22 cellular contexts compared by ENCODE assay signal in the genomic region with DNA sequence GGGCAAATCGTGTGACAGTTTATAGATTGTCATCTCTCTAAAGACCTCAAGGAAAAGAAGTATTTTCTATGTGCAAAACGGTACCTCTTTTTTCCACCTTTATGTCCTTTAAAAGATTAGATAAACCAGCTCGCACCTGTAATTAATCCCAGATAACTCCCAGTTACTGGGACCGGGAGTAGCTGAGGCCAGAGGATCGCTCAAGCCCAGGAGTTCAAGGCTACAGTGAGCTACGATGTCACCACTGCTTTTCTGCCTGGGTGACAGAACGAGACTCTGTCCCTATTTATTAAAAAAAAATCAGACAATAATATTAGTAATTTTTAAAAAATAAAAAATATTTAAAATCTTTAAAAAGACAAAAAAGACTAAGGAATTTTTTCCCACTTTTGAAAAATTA.
A peak's percentile ranks its signal among the peaks of the same experiment; 100 is the strongest.
DNase-seq lines count a peak whose midpoint lies in the region; ATAC-seq and TF ChIP-seq lines count a peak whose summit lies in the region.
"Had no signal": no experiment of that assay in that cellular context is flagged by ENCODE, and none has a peak within 500 bp of the region (broad histone marks: within the 10 kb centered on the region; RNA-seq: fewer than 3 reads in every experiment).

No MANE protein-coding gene starts in this region.

- no peak overlapping the region for H3K18ac ChIP-seq in mesendoderm (ENCODE audit: low read length)

- H3K9ac ChIP-seq in mesendoderm (ENCODE audit: low read length) = no peak overlapping the region
- H3K9ac ChIP-seq: BLaER1 had no signal

- H2AK5ac ChIP-seq in mesendoderm (ENCODE audit: low read length) = no peak overlapping the region

- no peak overlapping the region for H3K56ac ChIP-seq in mesendoderm (ENCODE audit: low read length)

- H2BK15ac ChIP-seq in mesendoderm (replicated peaks; ENCODE audit: low read depth) = no peak overlapping the region

- ATAC-seq in GM19324 (IDR thresholded peaks at IDR 0.05; ENCODE audit: low FRiP score, unreplicated experiment) (no peak), HG02610 (IDR thresholded peaks at IDR 0.05; ENCODE audit: unreplicated experiment) (no peak)
- ATAC-seq: GM12878 had no signal

- peak; percentile 36 for DNase-seq in WERI-Rb-1
- DNase-seq in mesendoderm = peak; percentile 31
- DNase-seq in stimulated activated CD4-positive, alpha-beta T cell treated with anti-CD3 and anti-CD28 coated beads, Interleukin-12 subunit alpha, Interleukin-12 subunit beta, amount 100 ng/mL, for 4 hours = no peak
- DNase-seq: 8988T; ACHN; BE2C; C1 segment of cervical spinal cord; CD4-positive, alpha-beta memory T cell; CD4-positive, CD25-positive, alpha-beta regulatory T cell; CD8-positive, alpha-beta memory T cell; COR-L47; DMS 273 treated with DMSO at 0.1 percent for 48 hours; DMS153; DMS53; DMS79; DND-41; EL; GDM1 had no signal

- H2BK5ac ChIP-seq in mesendoderm (ENCODE audit: low read length) = no peak overlapping the region

- H2BK120ac ChIP-seq in mesendoderm (ENCODE audit: low read depth, low read length) = no peak overlapping the region

- H3K27ac ChIP-seq in WERI-Rb-1 = no peak overlapping the region
- H3K27ac ChIP-seq in mesendoderm (ENCODE audit: low read depth, low read length) = no peak overlapping the region
- H3K27ac ChIP-seq: BLaER1 had no signal

- peaks cover 3% of the 10 kb centered on the region for H3K9me3 ChIP-seq in WERI-Rb-1 (ENCODE audit: severe bottlenecking)
- H3K9me3 ChIP-seq: BE2C, BLaER1 had no signal

- no peaks in the 10 kb centered on the region for H3K27me3 ChIP-seq in WERI-Rb-1 (ENCODE audit: insufficient read depth, low read depth, severe bottlenecking)
- no peaks in the 10 kb centered on the region for H3K27me3 ChIP-seq in mesendoderm (ENCODE audit: insufficient read depth, low read length, poor library complexity)
- H3K27me3 ChIP-seq: BLaER1 had no signal

- H3K79me2 ChIP-seq in mesendoderm (ENCODE audit: control insufficient read depth, insufficient read depth, low read length) = no peaks in the 10 kb centered on the region

- H4K8ac ChIP-seq in mesendoderm (ENCODE audit: low read depth, low read length) = no peak overlapping the region

- H3K23ac ChIP-seq in mesendoderm (ENCODE audit: low read length) = no peak overlapping the region

- no peak overlapping the region for H4K5ac ChIP-seq in mesendoderm (ENCODE audit: low read length)

- no peak for TF ChIP-seq CTCF in WERI-Rb-1 (IDR thresholded peaks at IDR 0.05; ENCODE audit: low read depth, low read length)

- no peaks in the 10 kb centered on the region for H3K79me1 ChIP-seq in mesendoderm (ENCODE audit: low read length)

- no peak overlapping the region for H3K4me2 ChIP-seq in mesendoderm (ENCODE audit: low read length)
- H3K4me2 ChIP-seq: BLaER1 had no signal

- WGBS in mesendoderm (ENCODE audit: extremely low coverage, insufficient coverage, low lambda C conversion rate) = no CpG with 5 or more reads among the region's 7 CpGs

- H3K36me3 ChIP-seq in WERI-Rb-1 (no peaks in the 10 kb centered on the region), mesendoderm (ENCODE audit: control insufficient read depth, insufficient read depth, low read length) (no peaks in the 10 kb centered on the region)
- H3K36me3 ChIP-seq: BE2C, BLaER1 had no signal

- H3K4ac ChIP-seq in mesendoderm (ENCODE audit: low read depth, low read length) = no peak overlapping the region

- H3K4me1 ChIP-seq in mesendoderm (ENCODE audit: control insufficient read depth, low read depth, low read length) = no peaks in the 10 kb centered on the region
- H3K4me1 ChIP-seq: BE2C, BLaER1 had no signal

- no peak overlapping the region for H3K4me3 ChIP-seq in WERI-Rb-1 (ENCODE audit: low read depth, low read length)
- no peak overlapping the region for H3K4me3 ChIP-seq in mesendoderm (ENCODE audit: low read length)
- H3K4me3 ChIP-seq: BLaER1, GM12878 had no signal
